ENCODE assay signal across 24 cellular contexts in the genomic region with DNA sequence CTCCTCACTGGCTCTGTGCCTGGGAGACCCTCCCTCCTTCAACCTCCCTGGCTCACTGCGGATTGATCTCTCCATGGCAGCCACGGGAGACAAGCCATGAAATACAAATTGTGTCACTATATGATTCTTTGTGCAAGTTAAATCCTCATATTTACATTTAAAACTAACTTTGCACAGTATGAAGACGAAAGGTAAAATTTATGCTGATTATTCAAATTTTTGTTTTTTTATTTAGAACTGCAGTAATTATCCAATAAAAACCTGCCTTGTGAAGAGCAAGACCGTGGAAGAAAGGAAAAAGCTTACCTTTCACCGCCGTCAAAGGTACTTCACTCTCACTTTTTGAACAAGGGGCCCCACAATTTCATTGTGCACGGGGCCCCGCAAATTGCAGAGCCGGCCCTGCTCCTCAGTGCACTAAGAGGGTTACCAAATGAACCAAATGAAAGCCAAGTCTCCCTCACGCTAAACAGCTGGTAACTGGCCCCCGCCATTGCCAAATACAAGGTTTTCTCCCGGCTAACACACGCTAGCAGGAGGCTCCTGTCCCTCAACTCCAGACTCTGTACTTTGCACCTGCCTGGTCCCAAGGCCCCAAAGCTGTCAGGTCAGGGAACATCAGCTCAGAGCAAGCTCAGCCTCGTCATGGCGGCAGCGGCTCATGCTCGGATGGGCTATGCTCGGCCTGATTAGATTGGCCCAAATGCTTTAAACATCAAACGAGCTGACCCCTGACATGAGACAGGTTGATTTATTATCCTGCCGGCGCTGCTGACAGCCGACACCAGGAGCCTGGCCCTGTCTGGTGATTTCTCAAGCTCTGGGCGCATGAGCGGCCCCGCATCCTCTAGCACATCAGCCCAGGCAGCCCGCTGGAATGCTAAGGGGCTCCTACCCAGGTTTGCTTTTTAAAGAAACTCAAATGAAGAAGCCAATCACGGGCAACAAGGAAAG.
DNase-seq lines count a peak whose midpoint lies in the region; ATAC-seq, FAIRE-seq and TF ChIP-seq lines count a peak whose summit lies in the region.
"Had no signal": no experiment of that assay in that cellular context is flagged by ENCODE, and none has a peak within 500 bp of the region (broad histone marks: within the 10 kb centered on the region; RNA-seq: fewer than 3 reads in every experiment).

No MANE protein-coding gene starts in this region.

- H3K4me2 ChIP-seq in K562 (ENCODE audit: insufficient read depth, low read length), result no peak overlapping the region
- H3K4me2 ChIP-seq: SK-N-SH had no signal

- peaks cover 7% of the 10 kb centered on the region for H3K27me3 Mint-ChIP-seq in nephron progenitor cell (ENCODE audit: low read depth, poor library complexity)
- no peaks in the 10 kb centered on the region for H3K27me3 Mint-ChIP-seq in activated CD8-positive, alpha-beta memory T cell treated with anti-CD3 and anti-CD28 coated beads, Interleukin-2, amount 10 ng/mL, durations not matched to agents 7 days and 5 days
- H3K27me3 Mint-ChIP-seq: B cell had no signal

- H3K36me3 ChIP-seq in K562 (ENCODE audit: control insufficient read depth, insufficient read depth, low read length), result no peaks in the 10 kb centered on the region
- H3K36me3 ChIP-seq in H7 (replicated peaks; ENCODE audit: control insufficient read depth, insufficient read depth, low read length), result no peaks in the 10 kb centered on the region
- H3K36me3 ChIP-seq: MG63 had no signal

- H2AFZ ChIP-seq in K562 (ENCODE audit: low read depth, low read length), result no peak overlapping the region

- FAIRE-seq in K562 (lab: Jason Lieb, UNC), result no peak
- FAIRE-seq: G401.6 had no signal

- H3K9me3 ChIP-seq in K562 (replicated peaks; ENCODE audit: control insufficient read depth, insufficient read depth, low read depth, low read length), result no peaks in the 10 kb centered on the region
- H3K9me3 ChIP-seq: MG63 had no signal

- no TSS peak for BruUV-seq in K562 (replicated peaks; lab: Mats Ljungman, UMichigan)

- H3K27ac Mint-ChIP-seq in nephron progenitor cell, result peak overlapping the region; percentile 97
- no peak overlapping the region for H3K27ac Mint-ChIP-seq in activated CD8-positive, alpha-beta memory T cell treated with anti-CD3 and anti-CD28 coated beads, Interleukin-2, amount 10 ng/mL, durations not matched to agents 7 days and 5 days
- H3K27ac Mint-ChIP-seq: B cell; CD4-positive, CD25-positive, alpha-beta regulatory T cell had no signal

- H3K9ac ChIP-seq in K562 (ENCODE audit: insufficient read depth in 1 of 2, low read depth in 2 of 2, low read length in 2 of 2), result no peak overlapping the region
- H3K9ac ChIP-seq: SK-N-SH had no signal

- H3K4me3 Mint-ChIP-seq in nephron progenitor cell, result peak overlapping the region; percentile 57
- no peak overlapping the region for H3K4me3 Mint-ChIP-seq in activated CD8-positive, alpha-beta memory T cell treated with anti-CD3 and anti-CD28 coated beads, Interleukin-2, amount 10 ng/mL, durations not matched to agents 7 days and 5 days
- H3K4me3 Mint-ChIP-seq: B cell; CD4-positive, CD25-positive, alpha-beta regulatory T cell had no signal

- H3K4me1 Mint-ChIP-seq in nephron progenitor cell, result peaks cover 58% of the 10 kb centered on the region
- no peaks in the 10 kb centered on the region for H3K4me1 Mint-ChIP-seq in activated CD8-positive, alpha-beta memory T cell treated with anti-CD3 and anti-CD28 coated beads, Interleukin-2, amount 10 ng/mL, durations not matched to agents 7 days and 5 days
- H3K4me1 Mint-ChIP-seq: B cell; CD4-positive, CD25-positive, alpha-beta regulatory T cell had no signal

- H3K27me3 ChIP-seq in K562 (ENCODE audit: control insufficient read depth in 2 of 2, insufficient read depth in 2 of 2, low read length in 2 of 2) (peaks cover 6 to 58% of the 10 kb centered on the region in 2 experiments; a peak in 4 of 5 replicates), H7 (ENCODE audit: control insufficient read depth, insufficient read depth, low read length) (no peaks in the 10 kb centered on the region)
- H3K27me3 ChIP-seq: MG63 had no signal

- TF ChIP-seq RAD21 in K562 (CRISPR knock-in tag; conservative IDR thresholded peaks at IDR 0.05 in 1 of 2, IDR thresholded peaks at IDR 0.05 in 1 of 2), result no peak

- H4K20me1 ChIP-seq in K562 (replicated peaks; ENCODE audit: control insufficient read depth, insufficient read depth, low read length), result no peaks in the 10 kb centered on the region; the same call in 1 of the 2 replicates

- TF ChIP-seq POLR2A in K562 (conservative IDR thresholded peaks at IDR 0.05), result no peak

- TF ChIP-seq CTCF in K562 (IDR thresholded peaks at IDR 0.05 in 2 of 3, conservative IDR thresholded peaks at IDR 0.05 in 1 of 3; ENCODE audit: insufficient read depth in 2 of 3, low read depth in 1 of 3, low read length in 3 of 3), result no peak
- no peak for TF ChIP-seq CTCF in nephron progenitor cell (IDR thresholded peaks at IDR 0.05)

- in situ Hi-C loops in K562 (cut with MboI), result no loop called here

- POLR2A ChIA-PET in K562 (lab: Yijun Ruan, JAX), result interaction anchor here (0.6 to 0.9 kb wide), 2 partner anchors 11 to 214 kb away, joined by 3 to 4 read pairs; no protein-coding TSS in a partner anchor

- H3K9me3 Mint-ChIP-seq in nephron progenitor cell, result peaks cover 35% of the 10 kb centered on the region
- H3K9me3 Mint-ChIP-seq in activated CD8-positive, alpha-beta memory T cell treated with anti-CD3 and anti-CD28 coated beads, Interleukin-2, amount 10 ng/mL, durations not matched to agents 7 days and 5 days (ENCODE audit: low read depth), result peaks cover 13% of the 10 kb centered on the region

- DNase-seq in NCI-H510A (lab: John Stamatoyannopoulos, UW) (peak; percentile 20), NCI-H510A treated with DMSO at 0.1 percent for 48 hours (lab: John Stamatoyannopoulos, UW) (no peak), K562 (ENCODE audit: extremely low read depth in 1 of 4, low spot score in 3 of 4) (peak in 1 of 4 experiments; percentile 6), nephron progenitor cell (peak; percentile 76), H7 (no peak)
- no peak for DNase-seq in activated CD8-positive, alpha-beta memory T cell treated with anti-CD3 and anti-CD28 coated beads, Interleukin-2, amount 10 ng/mL, durations not matched to agents 7 days and 5 days
- DNase-seq: 8988T; CD4-positive, CD25-positive, alpha-beta regulatory T cell; COR-L47; DMS 273 treated with DMSO at 0.1 percent for 48 hours; DND-41; GOT3; Kasumi-1; MG63; NCI-H1092; NCI-H146; NCI-H2029 treated with DMSO at 0.1 percent for 48 hours; NCI-H524 treated with DMSO at 0.1 percent for 48 hours; SHP77; SK-N-SH had no signal

- intact Hi-C loops in K562 (cut with micrococcal nuclease), result no loop called here

- no peaks in the 10 kb centered on the region for H3K4me1 ChIP-seq in K562 (replicated peaks in 1 of 2; ENCODE audit: control insufficient read depth in 2 of 2, insufficient read depth in 2 of 2, low read length in 2 of 2)

- peaks cover 3% of the 10 kb centered on the region for H3K9me1 ChIP-seq in K562 (ENCODE audit: control insufficient read depth, insufficient read depth, low read length)

- CTCF ChIA-PET in K562 (lab: Yijun Ruan, JAX; ENCODE audit: low intra/inter-chr PET ratio), result no interaction called here
- CTCF ChIA-PET in activated CD8-positive, alpha-beta memory T cell treated with anti-CD3 and anti-CD28 coated beads, Interleukin-2, amount 10 ng/mL, durations not matched to agents 7 days and 5 days (lab: Charles Lee), result no interaction called here

- no peak overlapping the region for H3K4me3 ChIP-seq in K562
- H3K4me3 ChIP-seq in H7 (ENCODE audit: insufficient read depth, low read depth, low read length), result no peak overlapping the region
- H3K4me3 ChIP-seq: MG63 had no signal

- H3K79me2 ChIP-seq in K562 (ENCODE audit: control insufficient read depth, insufficient read depth, low read length), result no peaks in the 10 kb centered on the region

- WGBS in K562 (ENCODE audit: insufficient coverage, low coverage, missing lambda C conversion rate), result 3% methylated on average over 27 of the region's 27 CpGs

- TF ChIP-seq EP300 in K562 (IDR thresholded peaks at IDR 0.05; ENCODE audit: low read length), result no peak

- no peak overlapping the region for H3K27ac ChIP-seq in K562 (ENCODE audit: extremely low read depth, low read depth, low read length)

- H3K36me3 Mint-ChIP-seq in nephron progenitor cell (ENCODE audit: low read depth), result peaks cover 6% of the 10 kb centered on the region
- no peaks in the 10 kb centered on the region for H3K36me3 Mint-ChIP-seq in activated CD8-positive, alpha-beta memory T cell treated with anti-CD3 and anti-CD28 coated beads, Interleukin-2, amount 10 ng/mL, durations not matched to agents 7 days and 5 days
- H3K36me3 Mint-ChIP-seq: CD4-positive, CD25-positive, alpha-beta regulatory T cell had no signal

- ATAC-seq in K562 (peak; percentile 29; the same call in 1 of the 3 replicates), GM21825 (IDR thresholded peaks at IDR 0.05; ENCODE audit: unreplicated experiment) (no peak), GM21717 (IDR thresholded peaks at IDR 0.05; ENCODE audit: unreplicated experiment) (no peak)
- ATAC-seq in activated CD8-positive, alpha-beta memory T cell treated with anti-CD3 and anti-CD28 coated beads, Interleukin-2, amount 10 ng/mL, durations not matched to agents 7 days and 5 days, result no peak

TF ChIP-seq in K562, 482 proteins besides CTCF, POLR2A, EP300 and RAD21 (continues in another document):
- TF ChIP-seq ZNF140 (CRISPR knock-in tag; IDR thresholded peaks at IDR 0.05) (no peak), MEIS2 (IDR thresholded peaks at IDR 0.05; ENCODE audit: partially characterized antibody) (peak; percentile 81), ELF2 (CRISPR knock-in tag; IDR thresholded peaks at IDR 0.05) (no peak)
- TF ChIP-seq, protein P1, sequence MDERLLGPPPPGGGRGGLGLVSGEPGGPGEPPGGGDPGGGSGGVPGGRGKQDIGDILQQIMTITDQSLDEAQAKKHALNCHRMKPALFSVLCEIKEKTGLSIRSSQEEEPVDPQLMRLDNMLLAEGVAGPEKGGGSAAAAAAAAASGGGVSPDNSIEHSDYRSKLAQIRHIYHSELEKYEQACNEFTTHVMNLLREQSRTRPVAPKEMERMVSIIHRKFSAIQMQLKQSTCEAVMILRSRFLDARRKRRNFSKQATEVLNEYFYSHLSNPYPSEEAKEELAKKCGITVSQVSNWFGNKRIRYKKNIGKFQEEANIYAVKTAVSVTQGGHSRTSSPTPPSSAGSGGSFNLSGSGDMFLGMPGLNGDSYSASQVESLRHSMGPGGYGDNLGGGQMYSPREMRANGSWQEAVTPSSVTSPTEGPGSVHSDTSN (CRISPR knock-in tag; IDR thresholded peaks at IDR 0.05; ENCODE audit: low read depth), result no peak
- TF ChIP-seq, protein P1 (tag; conservative IDR thresholded peaks at IDR 0.05; ENCODE audit: low read depth), result 0 out of 2 replicates have a peak, but pooled peaks have one; percentile 39

Comparison
In these comparisons a context has a peak if more than half of its experiments do, and no peak if none do; other contexts are left out.
1. DNase-seq: peak in NCI-H510A (single experiment) and nephron progenitor cell (single experiment); none in NCI-H510A treated with DMSO at 0.1 percent for 48 hours (single experiment), activated CD8-positive, alpha-beta memory T cell treated with anti-CD3 and anti-CD28 coated beads, Interleukin-2, amount 10 ng/mL, durations not matched to agents 7 days and 5 days (single experiment) and H7 (single experiment).